In genomic region chr15:84703808-84704207, GRCh38 we compare ENCODE assay signal across 14 cellular contexts.
"Had no signal": no experiment of that assay in that cellular context is flagged by ENCODE, and none has a peak within 500 bp of the region (broad histone marks: within the 10 kb centered on the region; RNA-seq: fewer than 3 reads in every experiment).

No MANE protein-coding gene starts in this region.

- H3K27me3 Mint-ChIP-seq: activated CD4-positive, alpha-beta memory T cell treated with anti-CD3 and anti-CD28 coated beads for 36 hours; brain had no signal

- H3K4me3 Mint-ChIP-seq: activated CD4-positive, alpha-beta memory T cell treated with anti-CD3 and anti-CD28 coated beads for 36 hours; brain; endodermal cell; nephron had no signal

- H3K27me3 ChIP-seq: pancreas, right atrium auricular region, tibial nerve had no signal

- H3K4me3 ChIP-seq: lower lobe of right lung, pancreas, right atrium auricular region, smooth muscle cell, tibial nerve had no signal

- H3K4me2 ChIP-seq: smooth muscle cell had no signal

- H3K36me3 ChIP-seq: pancreas, right atrium auricular region had no signal

- H3K9me3 ChIP-seq: lower lobe of right lung, pancreas, right atrium auricular region, tibial nerve had no signal

- FAIRE-seq: pancreas had no signal

- DNase-seq: activated CD4-positive, alpha-beta memory T cell treated with anti-CD3 and anti-CD28 coated beads for 36 hours; activated CD4-positive, alpha-beta T cell treated with anti-CD3 and anti-CD28 coated beads for 1 hour; activated naive CD4-positive, alpha-beta T cell treated with anti-CD3 and anti-CD28 coated beads, Interleukin-2, amount 50 U/mL, for 16 hours; cerebellar nuclear complex; endodermal cell; erythroblast; kidney glomerular epithelial cell; lower lobe of right lung had no signal

- H3K27ac Mint-ChIP-seq: endodermal cell had no signal

- H3K27ac ChIP-seq: lower lobe of right lung, pancreas had no signal

- H3K9me3 Mint-ChIP-seq: activated CD4-positive, alpha-beta memory T cell treated with anti-CD3 and anti-CD28 coated beads for 36 hours; brain; endodermal cell; nephron had no signal
